In the genomic region with DNA sequence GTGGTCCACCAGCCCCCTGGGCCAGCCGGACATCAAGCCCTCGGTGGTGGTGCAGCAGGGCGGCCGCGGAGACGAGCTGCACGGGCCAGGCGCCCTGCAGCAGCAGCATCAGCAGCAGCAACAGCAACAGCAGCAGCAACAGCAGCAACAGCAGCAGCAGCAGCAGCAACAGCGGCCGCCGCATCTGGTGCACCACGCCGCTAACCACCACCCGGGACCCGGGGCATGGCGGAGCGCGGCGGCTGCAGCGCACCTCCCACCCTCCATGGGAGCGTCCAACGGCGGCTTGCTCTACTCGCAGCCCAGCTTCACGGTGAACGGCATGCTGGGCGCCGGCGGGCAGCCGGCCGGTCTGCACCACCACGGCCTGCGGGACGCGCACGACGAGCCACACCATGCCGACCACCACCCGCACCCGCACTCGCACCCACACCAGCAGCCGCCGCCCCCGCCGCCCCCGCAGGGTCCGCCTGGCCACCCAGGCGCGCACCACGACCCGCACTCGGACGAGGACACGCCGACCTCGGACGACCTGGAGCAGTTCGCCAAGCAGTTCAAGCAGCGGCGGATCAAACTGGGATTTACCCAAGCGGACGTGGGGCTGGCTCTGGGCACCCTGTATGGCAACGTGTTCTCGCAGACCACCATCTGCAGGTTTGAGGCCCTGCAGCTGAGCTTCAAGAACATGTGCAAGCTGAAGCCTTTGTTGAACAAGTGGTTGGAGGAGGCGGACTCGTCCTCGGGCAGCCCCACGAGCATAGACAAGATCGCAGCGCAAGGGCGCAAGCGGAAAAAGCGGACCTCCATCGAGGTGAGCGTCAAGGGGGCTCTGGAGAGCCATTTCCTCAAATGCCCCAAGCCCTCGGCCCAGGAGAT, we compare ENCODE assay signal across 8 cellular contexts. TPM values are rescaled to one million over a fixed set of nuclear protein-coding genes. Genes with fewer than 3 reads are reported as not detected.
A peak's percentile ranks its signal among the peaks of the same experiment; 100 is the strongest.
DNase-seq lines count a peak whose midpoint lies in the region; ATAC-seq and TF ChIP-seq lines count a peak whose summit lies in the region.

No MANE protein-coding gene starts in this region.

- POLR2A ChIA-PET in RWPE1 (lab: Yijun Ruan, JAX; ENCODE audit: low non-redundant PET), result interaction anchor here (0.7 kb wide), 1 partner anchor 556 kb away, joined by 3 read pairs; no protein-coding TSS in a partner anchor

- peaks cover 21% of the 10 kb centered on the region for H3K4me1 Mint-ChIP-seq in glutamatergic neuron (ENCODE audit: low read depth, unreplicated experiment)
- peaks cover 39% of the 10 kb centered on the region for H3K4me1 Mint-ChIP-seq in stimulated activated memory B cell treated with anti-CD40 and anti-IgM and Interleukin-4, amounts not matched to agents 10 μg/mL and 1 μg/mL and 100 μg/mL, for 72 hours

- peak overlapping the region; percentile 96 for H3K4me3 Mint-ChIP-seq in glutamatergic neuron (ENCODE audit: unreplicated experiment)
- H3K4me3 Mint-ChIP-seq in stimulated activated memory B cell treated with anti-CD40 and anti-IgM and Interleukin-4, amounts not matched to agents 10 μg/mL and 1 μg/mL and 100 μg/mL, for 72 hours, result peak overlapping the region; percentile 4

- H3K9me3 Mint-ChIP-seq in glutamatergic neuron (ENCODE audit: unreplicated experiment), result peaks cover 30% of the 10 kb centered on the region
- no peaks in the 10 kb centered on the region for H3K9me3 Mint-ChIP-seq in stimulated activated memory B cell treated with anti-CD40 and anti-IgM and Interleukin-4, amounts not matched to agents 10 μg/mL and 1 μg/mL and 100 μg/mL, for 72 hours

- no peak overlapping the region for H3K27ac ChIP-seq in RWPE1

- DNase-seq in NCI-H82 (lab: John Stamatoyannopoulos, UW), result peak; percentile 62
- no peak for DNase-seq in NCI-H82 treated with DMSO at 0.1 percent for 48 hours (lab: John Stamatoyannopoulos, UW; ENCODE audit: unreplicated experiment)
- peak; percentile 54 for DNase-seq in NCI-H774 (lab: John Stamatoyannopoulos, UW)
- DNase-seq in glutamatergic neuron, result peak; percentile 60
- no peak for DNase-seq in RWPE1 (ENCODE audit: low spot score)
- DNase-seq in DMS153 treated with DMSO at 0.1 percent for 48 hours (lab: John Stamatoyannopoulos, UW; ENCODE audit: unreplicated experiment), result no peak
- no peak for DNase-seq in ACHN

- H3K27me3 Mint-ChIP-seq in glutamatergic neuron (ENCODE audit: unreplicated experiment), result peaks cover 28% of the 10 kb centered on the region
- H3K27me3 Mint-ChIP-seq in stimulated activated memory B cell treated with anti-CD40 and anti-IgM and Interleukin-4, amounts not matched to agents 10 μg/mL and 1 μg/mL and 100 μg/mL, for 72 hours, result peaks cover 92% of the 10 kb centered on the region

- ATAC-seq in stimulated activated memory B cell treated with anti-CD40 and anti-IgM and Interleukin-4, amounts not matched to agents 10 μg/mL and 1 μg/mL and 100 μg/mL, for 72 hours, result no peak

- in situ Hi-C loops in ACHN (cut with HindIII; ENCODE audit: low pct_ligation_motif_present, low pct_unique_long_range_greater_than_20kb, low sequenced_read_pairs), result no loop called here

- peak overlapping the region; percentile 99 for H3K27ac Mint-ChIP-seq in glutamatergic neuron (ENCODE audit: unreplicated experiment)
- no peak overlapping the region for H3K27ac Mint-ChIP-seq in stimulated activated memory B cell treated with anti-CD40 and anti-IgM and Interleukin-4, amounts not matched to agents 10 μg/mL and 1 μg/mL and 100 μg/mL, for 72 hours

- CTCF ChIA-PET in RWPE1 (lab: Yijun Ruan, JAX), result interaction anchor here (0.6 to 2.8 kb wide), 3 partner anchors 8 to 870 kb away, joined by 3 to 11 read pairs (median 5); no protein-coding TSS in a partner anchor

- no peaks in the 10 kb centered on the region for H3K36me3 Mint-ChIP-seq in glutamatergic neuron (ENCODE audit: unreplicated experiment)
- H3K36me3 Mint-ChIP-seq in stimulated activated memory B cell treated with anti-CD40 and anti-IgM and Interleukin-4, amounts not matched to agents 10 μg/mL and 1 μg/mL and 100 μg/mL, for 72 hours, result no peaks in the 10 kb centered on the region

- TF ChIP-seq CTCF in glutamatergic neuron (IDR thresholded peaks at IDR 0.05; ENCODE audit: partially characterized antibody, unreplicated experiment) (no peak), RWPE1 (conservative IDR thresholded peaks at IDR 0.05; ENCODE audit: low read depth) (no peak)

RNA-seq across cellular contexts. Expression of a gene that starts 1.0 kb away (rescaled TPM):
- total RNA-seq in glutamatergic neuron (ENCODE audit: unreplicated experiment), result 71.0 TPM

Comparison
In these comparisons a context has a peak if more than half of its experiments do, and no peak if none do; other contexts are left out.
1. DNase-seq: peak in NCI-H82 (single experiment), NCI-H774 (single experiment) and glutamatergic neuron (single experiment); none in NCI-H82 treated with DMSO at 0.1 percent for 48 hours (single experiment), RWPE1 (single experiment), DMS153 treated with DMSO at 0.1 percent for 48 hours (single experiment) and ACHN (single experiment).